8 cellular contexts compared by ENCODE assay signal in the genomic region with DNA sequence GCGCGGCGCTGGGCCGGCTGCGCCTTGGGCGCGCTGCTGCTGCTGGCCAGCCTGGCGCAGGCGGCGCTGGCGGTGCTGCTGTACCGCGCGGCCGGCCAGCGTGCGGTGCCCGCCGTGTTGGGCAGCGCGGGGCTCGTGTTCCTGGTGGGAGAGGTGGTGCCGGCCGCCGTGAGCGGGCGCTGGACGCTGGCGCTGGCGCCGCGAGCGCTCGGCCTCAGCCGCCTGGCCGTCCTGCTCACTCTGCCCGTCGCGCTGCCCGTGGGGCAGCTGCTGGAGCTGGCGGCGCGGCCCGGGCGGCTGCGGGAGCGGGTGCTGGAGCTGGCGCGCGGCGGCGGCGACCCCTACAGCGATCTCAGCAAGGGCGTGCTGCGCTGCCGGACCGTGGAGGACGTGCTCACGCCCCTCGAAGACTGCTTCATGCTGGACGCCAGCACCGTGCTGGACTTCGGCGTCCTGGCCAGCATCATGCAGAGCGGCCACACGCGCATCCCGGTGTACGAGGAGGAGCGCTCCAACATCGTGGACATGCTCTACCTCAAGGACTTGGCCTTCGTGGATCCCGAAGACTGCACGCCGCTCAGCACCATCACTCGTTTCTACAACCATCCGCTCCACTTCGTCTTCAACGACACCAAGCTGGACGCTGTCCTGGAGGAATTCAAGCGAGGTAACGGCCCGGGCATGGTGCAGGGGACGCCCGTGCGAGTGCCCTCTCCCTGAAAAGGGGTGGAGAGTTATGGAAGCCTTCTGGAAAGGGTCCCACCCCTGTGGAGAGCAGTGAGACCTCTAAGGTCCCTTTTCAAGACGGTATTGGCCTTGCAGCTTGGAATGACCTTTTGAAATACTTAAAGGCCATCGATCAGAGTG. TPM values are rescaled to one million over a fixed set of nuclear protein-coding genes. Genes with fewer than 3 reads are reported as not detected.
DNase-seq lines count a peak whose midpoint lies in the region; ATAC-seq and TF ChIP-seq lines count a peak whose summit lies in the region.

No MANE protein-coding gene starts in this region.

- H3K36me3 ChIP-seq in BLaER1 (peaks cover 28% of the 10 kb centered on the region), RWPE2 (ENCODE audit: low read depth) (no peaks in the 10 kb centered on the region; the same call in 1 of the 2 replicates), prostate gland (no peaks in the 10 kb centered on the region)

- H3K4me3 ChIP-seq in BLaER1 = peak overlapping the region; percentile 84
- H3K4me3 ChIP-seq in RWPE2 (ENCODE audit: severe bottlenecking) = peak overlapping the region; percentile 69
- H3K4me3 ChIP-seq in prostate gland = peak overlapping the region; percentile 52 to 70

- H3K4me2 ChIP-seq in BLaER1 = peak overlapping the region; percentile 100

- H3K27ac ChIP-seq in BLaER1 = peak overlapping the region; percentile 83
- peak overlapping the region; percentile 42 for H3K27ac ChIP-seq in RWPE2 (ENCODE audit: poor library complexity, severe bottlenecking)
- H3K27ac ChIP-seq in prostate gland = peak overlapping the region in 1 of 2 donors; percentile 96

- peak; percentile 0 for ATAC-seq in GM19397 (IDR thresholded peaks at IDR 0.05; ENCODE audit: unreplicated experiment)
- ATAC-seq in RWPE2 (ENCODE audit: low read depth) = no peak

- H3K9ac ChIP-seq in BLaER1 = peak overlapping the region; percentile 84

- no peak for TF ChIP-seq POLR2A in prostate gland (IDR thresholded peaks at IDR 0.05)

- DNase-seq in RWPE2 (ENCODE audit: low spot score) (no peak), fibroblast of gingiva (ENCODE audit: low read depth) (peak; percentile 56), prostate gland (ENCODE audit: low spot score) (no peak), cerebellum (ENCODE audit: low spot score) (no peak), DMS153 treated with DMSO at 0.1 percent for 48 hours (lab: John Stamatoyannopoulos, UW; ENCODE audit: unreplicated experiment) (no peak), GF-D8 (lab: John Stamatoyannopoulos, UW) (no peak)

- peaks cover 59% of the 10 kb centered on the region for H3K4me1 ChIP-seq in BLaER1
- no peaks in the 10 kb centered on the region for H3K4me1 ChIP-seq in RWPE2 (ENCODE audit: insufficient read depth, poor library complexity, severe bottlenecking)
- peaks cover 16% of the 10 kb centered on the region for H3K4me1 ChIP-seq in prostate gland (replicated peaks)

- no peaks in the 10 kb centered on the region for H3K9me3 ChIP-seq in BLaER1
- no peaks in the 10 kb centered on the region for H3K9me3 ChIP-seq in RWPE2 (ENCODE audit: severe bottlenecking)
- H3K9me3 ChIP-seq in prostate gland = no peaks in the 10 kb centered on the region

- H3K27me3 ChIP-seq in BLaER1 (no peaks in the 10 kb centered on the region), RWPE2 (ENCODE audit: insufficient read depth, poor library complexity, severe bottlenecking) (no peaks in the 10 kb centered on the region), prostate gland (replicated peaks; ENCODE audit: insufficient read depth) (no peaks in the 10 kb centered on the region)

- WGBS in prostate gland = 4% methylated on average over 45 of the region's 89 CpGs

- H4K20me1 ChIP-seq in BLaER1 = peaks cover 54% of the 10 kb centered on the region

- TF ChIP-seq CTCF in RWPE2 (IDR thresholded peaks at IDR 0.05; ENCODE audit: poor library complexity, severe bottlenecking) (no peak), prostate gland (IDR thresholded peaks at IDR 0.05) (peak in 1 of 4 experiments; percentile 2)

- intact Hi-C loops in prostate gland (cut with DNase I) = loop anchor here (5.0 kb wide), 2 partner anchors 40 to 285 kb away; partner anchors contain the start of gene ANKRD39

RNA-seq across cellular contexts. Expression of gene CNNM3, which starts 1.0 kb away (rescaled TPM):
- 10 to 100 TPM; 29.7 to 29.8 TPM for total RNA-seq in prostate gland
- 16.1 TPM for total RNA-seq in cerebellum

RNA-seq across cellular contexts. Expression of gene ANKRD23, which starts 26.8 kb away (rescaled TPM):
- total RNA-seq in prostate gland (10 to 100 TPM; 11.4 to 15.2 TPM), cerebellum (8.0 TPM)

RNA-seq across cellular contexts. Expression of gene ANKRD39, which starts 40.7 kb away (rescaled TPM):
- total RNA-seq in prostate gland (10 to 100 TPM; 21.2 to 38.7 TPM), cerebellum (13.2 TPM)

RNA-seq across cellular contexts. Expression of gene SEMA4C, which starts 52.8 kb away (rescaled TPM):
- total RNA-seq in prostate gland (10 to 100 TPM; 35.8 to 45.9 TPM), cerebellum (51.0 TPM)

RNA-seq across cellular contexts. Expression of gene CNNM4, which starts 56.4 kb away (rescaled TPM):
- total RNA-seq in prostate gland (10 to 100 TPM in 1 of 2 donors, 1 to 10 TPM in 1; 9.2 to 13.9 TPM), cerebellum (8.1 TPM)
